ENCODE assay signal across 8 cellular contexts in the genomic region with DNA sequence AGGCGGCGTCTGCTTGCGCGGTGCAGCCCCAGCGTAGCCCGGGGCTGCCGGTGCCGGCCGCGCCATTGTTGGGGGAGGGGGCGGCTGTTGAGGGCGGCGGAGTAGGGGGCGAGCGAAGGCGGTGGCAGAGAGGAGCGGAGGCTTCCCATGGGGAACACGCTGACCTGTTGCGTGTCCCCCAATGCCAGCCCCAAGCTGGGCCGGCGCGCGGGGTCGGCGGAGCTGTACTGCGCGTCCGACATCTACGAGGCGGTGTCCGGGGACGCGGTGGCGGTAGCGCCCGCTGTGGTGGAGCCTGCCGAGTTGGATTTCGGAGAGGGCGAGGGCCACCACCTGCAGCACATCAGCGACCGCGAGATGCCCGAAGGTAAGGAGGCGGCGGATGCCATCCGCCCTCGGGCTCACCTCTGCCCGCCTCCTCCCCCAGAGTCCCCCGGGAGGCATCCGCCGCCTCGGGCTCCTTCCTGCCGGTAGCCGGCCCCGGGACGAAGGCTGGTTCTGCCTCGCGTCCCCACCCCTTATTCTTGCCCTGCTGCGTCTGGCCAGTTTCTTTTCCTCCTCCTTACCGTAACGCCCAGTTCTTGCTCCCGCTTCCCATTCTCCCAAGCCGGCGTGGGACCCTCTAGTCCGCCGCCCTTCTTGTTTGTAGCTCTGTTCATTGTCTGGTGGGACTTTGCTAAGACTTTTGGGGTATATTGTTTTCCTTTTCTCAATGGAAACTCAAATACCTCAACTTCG. TPM values are rescaled to one million over a fixed set of nuclear protein-coding genes. Genes with fewer than 3 reads are reported as not detected.
A peak's percentile ranks its signal among the peaks of the same experiment; 100 is the strongest.
DNase-seq lines count a peak whose midpoint lies in the region; ATAC-seq and TF ChIP-seq lines count a peak whose summit lies in the region.

No MANE protein-coding gene starts in this region.

- H3K4me1 ChIP-seq in DOHH2 (ENCODE audit: control insufficient read depth, low read length) (peaks cover 26% of the 10 kb centered on the region), HUES48 (ENCODE audit: control insufficient read depth, insufficient read depth, low read length) (no peaks in the 10 kb centered on the region)

- no peaks in the 10 kb centered on the region for H3K9me2 ChIP-seq in DOHH2 (replicated peaks; ENCODE audit: control insufficient read depth, low read length)

- H3F3A ChIP-seq in DOHH2 (ENCODE audit: control insufficient read depth, insufficient read depth), result no peaks in the 10 kb centered on the region

- H3K36me3 ChIP-seq in DOHH2 (ENCODE audit: control insufficient read depth, low read length) (no peaks in the 10 kb centered on the region), HUES48 (ENCODE audit: control insufficient read depth, insufficient read depth, low read length) (peaks cover 5% of the 10 kb centered on the region; the same call in 1 of the 2 replicates)

- peak; percentile 60 for DNase-seq in UCSD-AML1 (lab: John Stamatoyannopoulos, UW; ENCODE audit: unreplicated experiment)
- peak; percentile 52 for DNase-seq in central memory CD4-positive, alpha-beta T cell
- no peak for DNase-seq in left lobe of liver (ENCODE audit: low spot score)
- DNase-seq in stimulated activated CD4-positive, alpha-beta T cell treated with anti-CD3 and anti-CD28 coated beads, Interleukin-4, amount 100 ng/mL, for 24 hours, result peak; percentile 46
- no peak for DNase-seq in inferior parietal cortex (ENCODE audit: extremely low spot score)

- peak overlapping the region; percentile 38 for H3K9ac ChIP-seq in HUES48 (ENCODE audit: low read depth, low read length)

- H3K9me3 ChIP-seq in DOHH2 (ENCODE audit: control insufficient read depth, insufficient read depth, low read length), result no peaks in the 10 kb centered on the region
- no peaks in the 10 kb centered on the region for H3K9me3 ChIP-seq in HUES48 (ENCODE audit: control insufficient read depth, insufficient read depth, low read length)

- ATAC-seq in GM21447 (IDR thresholded peaks at IDR 0.05; ENCODE audit: unreplicated experiment), result peak; percentile 32
- peak; percentile 22 for ATAC-seq in left lobe of liver

- H3K27ac ChIP-seq in DOHH2 (ENCODE audit: low read depth, low read length), result peak overlapping the region; percentile 35
- H3K27ac ChIP-seq in HUES48 (ENCODE audit: low read depth, low read length), result peak overlapping the region; percentile 85

- no peak for TF ChIP-seq CTCF in DOHH2 (IDR thresholded peaks at IDR 0.05; ENCODE audit: low read depth, low read length, poor library complexity, severe bottlenecking)

- H3K79me2 ChIP-seq in DOHH2 (ENCODE audit: control insufficient read depth, low read length), result peaks cover 30% of the 10 kb centered on the region

- peak overlapping the region; percentile 99 for H3K4me2 ChIP-seq in DOHH2 (ENCODE audit: low read length)

- H3K4me3 ChIP-seq in DOHH2 (ENCODE audit: low read length) (peak overlapping the region; percentile 87), HUES48 (ENCODE audit: low read depth, low read length) (peak overlapping the region; percentile 75)

- H4K20me1 ChIP-seq in DOHH2 (ENCODE audit: control insufficient read depth, insufficient read depth, low read depth, low read length), result peaks cover 6% of the 10 kb centered on the region; the same call in 1 of the 2 replicates

- H3K27me3 ChIP-seq in DOHH2 (ENCODE audit: control insufficient read depth, low read length) (no peaks in the 10 kb centered on the region), HUES48 (ENCODE audit: control insufficient read depth, insufficient read depth, low read length) (no peaks in the 10 kb centered on the region)

RNA-seq across cellular contexts. Expression of a gene that starts 0.5 kb away (rescaled TPM):
- total RNA-seq in left lobe of liver, result 9.2 TPM

RNA-seq across cellular contexts. Expression of a gene that starts 57.8 kb away (rescaled TPM):
- total RNA-seq in left lobe of liver, result 32.9 TPM

Comparison
In these comparisons a context has a peak if more than half of its experiments do, and no peak if none do; other contexts are left out.
1. DNase-seq: peak in UCSD-AML1 (single experiment), central memory CD4-positive, alpha-beta T cell (single experiment) and stimulated activated CD4-positive, alpha-beta T cell treated with anti-CD3 and anti-CD28 coated beads, Interleukin-4, amount 100 ng/mL, for 24 hours (single experiment); none in left lobe of liver (single experiment) and inferior parietal cortex (single experiment).